Comparison of ENCODE assay signal across 28 cellular contexts in genomic region chr14:66066991-66067788, GRCh38.
DNase-seq lines count a peak whose midpoint lies in the region; ATAC-seq and TF ChIP-seq lines count a peak whose summit lies in the region.
"Had no signal": no experiment of that assay in that cellular context is flagged by ENCODE, and none has a peak within 500 bp of the region (broad histone marks: within the 10 kb centered on the region; RNA-seq: fewer than 3 reads in every experiment).

No MANE protein-coding gene starts in this region.

- H3K4me3 Mint-ChIP-seq in chondrocyte (ENCODE audit: unreplicated experiment): no peak overlapping the region
- H3K4me3 Mint-ChIP-seq: activated naive CD4-positive, alpha-beta T cell treated with anti-CD3 and anti-CD28 coated beads, Interleukin-2, amount 10 ng/mL, durations not matched to agents 7 days and 5 days; activated T-helper 1 cell treated with anti-CD3 and anti-CD28 coated beads, Interleukin-12 subunit alpha, Interleukin-12 subunit beta, Interleukin-2, Interleukin-4 antibody, amounts not matched to agents 30 ng/mL and 10 ng/mL and 1 ng/mL, durations not matched to agents 14 hours and 24 hours and 36 hours; B cell; dendritic cell treated with granulocyte-macrophage colony-stimulating factor and Interleukin-4, amounts not matched to agents 40 ng/mL and 50 ng/mL, for 4 days; neural crest cell; stimulated activated naive CD8-positive, alpha-beta T cell treated with anti-CD3 and anti-CD28 coated beads, Interleukin-15, Interleukin-2, amounts not matched to agents 100 ng/mL and 50 ng/mL, for 24 hours; WTC11 had no signal

- no peak for ATAC-seq in HG03175 (IDR thresholded peaks at IDR 0.05; ENCODE audit: unreplicated experiment)
- ATAC-seq: GM12878, HepG2, PC-3, WTC11 had no signal

- H3K27me3 ChIP-seq in HAP-1 (ENCODE audit: low read depth): peaks cover 4% of the 10 kb centered on the region; the same call in 1 of the 2 replicates
- H3K27me3 ChIP-seq: transverse colon had no signal

- H3K9me3 Mint-ChIP-seq in chondrocyte (ENCODE audit: low read depth): no peaks in the 10 kb centered on the region
- H3K9me3 Mint-ChIP-seq: activated naive CD4-positive, alpha-beta T cell treated with anti-CD3 and anti-CD28 coated beads, Interleukin-2, amount 10 ng/mL, durations not matched to agents 7 days and 5 days; activated T-helper 1 cell treated with anti-CD3 and anti-CD28 coated beads, Interleukin-12 subunit alpha, Interleukin-12 subunit beta, Interleukin-2, Interleukin-4 antibody, amounts not matched to agents 30 ng/mL and 10 ng/mL and 1 ng/mL, durations not matched to agents 14 hours and 24 hours and 36 hours; dendritic cell treated with granulocyte-macrophage colony-stimulating factor and Interleukin-4, amounts not matched to agents 40 ng/mL and 50 ng/mL, for 4 days; neural crest cell; stimulated activated naive CD8-positive, alpha-beta T cell treated with anti-CD3 and anti-CD28 coated beads, Interleukin-15, Interleukin-2, amounts not matched to agents 100 ng/mL and 50 ng/mL, for 24 hours; WTC11 had no signal

- TF ChIP-seq CTCF in fibroblast of the aortic adventitia (IDR thresholded peaks at IDR 0.05; ENCODE audit: insufficient read depth, low read length) (no peak), chondrocyte (IDR thresholded peaks at IDR 0.05) (no peak)

- no peaks in the 10 kb centered on the region for H3K36me3 ChIP-seq in HAP-1 (replicated peaks)
- H3K36me3 ChIP-seq: transverse colon had no signal

- H3K27me3 Mint-ChIP-seq in chondrocyte (ENCODE audit: low read depth): peaks cover 8% of the 10 kb centered on the region
- H3K27me3 Mint-ChIP-seq: stimulated activated naive CD8-positive, alpha-beta T cell treated with anti-CD3 and anti-CD28 coated beads, Interleukin-15, Interleukin-2, amounts not matched to agents 100 ng/mL and 50 ng/mL, for 24 hours had no signal

- no peaks in the 10 kb centered on the region for H3K9me3 ChIP-seq in HAP-1
- H3K9me3 ChIP-seq: transverse colon had no signal

- H3K4me3 ChIP-seq in HAP-1 (no peak overlapping the region), fibroblast of the aortic adventitia (ENCODE audit: low read depth, low read length) (no peak overlapping the region)
- H3K4me3 ChIP-seq: GM12878, transverse colon had no signal

- no peaks in the 10 kb centered on the region for H3K4me1 Mint-ChIP-seq in chondrocyte (ENCODE audit: low read depth)
- H3K4me1 Mint-ChIP-seq: B cell had no signal

- H3K36me3 Mint-ChIP-seq in chondrocyte (ENCODE audit: low read depth): no peaks in the 10 kb centered on the region
- H3K36me3 Mint-ChIP-seq: activated naive CD4-positive, alpha-beta T cell treated with anti-CD3 and anti-CD28 coated beads, Interleukin-2, amount 10 ng/mL, durations not matched to agents 7 days and 5 days; WTC11 had no signal

- in situ Hi-C loops in HAP-1 (cut with MboI; ENCODE audit: low sequenced_read_pairs): no loop called here

- H3K27ac Mint-ChIP-seq in chondrocyte (ENCODE audit: unreplicated experiment): no peak overlapping the region
- H3K27ac Mint-ChIP-seq: activated naive CD4-positive, alpha-beta T cell treated with anti-CD3 and anti-CD28 coated beads, Interleukin-2, amount 10 ng/mL, durations not matched to agents 7 days and 5 days; activated T-helper 1 cell treated with anti-CD3 and anti-CD28 coated beads, Interleukin-12 subunit alpha, Interleukin-12 subunit beta, Interleukin-2, Interleukin-4 antibody, amounts not matched to agents 30 ng/mL and 10 ng/mL and 1 ng/mL, durations not matched to agents 14 hours and 24 hours and 36 hours; B cell; dendritic cell treated with granulocyte-macrophage colony-stimulating factor and Interleukin-4, amounts not matched to agents 40 ng/mL and 50 ng/mL, for 4 days; stimulated activated naive CD8-positive, alpha-beta T cell treated with anti-CD3 and anti-CD28 coated beads, Interleukin-15, Interleukin-2, amounts not matched to agents 100 ng/mL and 50 ng/mL, for 24 hours; WTC11 had no signal

- DNase-seq in DMS 273 (lab: John Stamatoyannopoulos, UW; ENCODE audit: unreplicated experiment) (peak; percentile 12), DMS 273 treated with DMSO at 0.1 percent for 48 hours (lab: John Stamatoyannopoulos, UW) (no peak), HAP-1 (ENCODE audit: low spot score in 2 of 2) (peak; percentile 36 to 69), NCI-H446 treated with DMSO at 0.1 percent for 48 hours (lab: John Stamatoyannopoulos, UW) (peak; percentile 68), fibroblast of the aortic adventitia (ENCODE audit: low read depth) (peak; percentile 92), chondrocyte (ENCODE audit: low spot score) (no peak), NOMO-1 treated with DMSO at 0.1 percent for 48 hours (lab: John Stamatoyannopoulos, UW; ENCODE audit: unreplicated experiment) (no peak)
- DNase-seq: activated naive CD4-positive, alpha-beta T cell treated with anti-CD3 and anti-CD28 coated beads, Interleukin-2, amount 10 ng/mL, durations not matched to agents 7 days and 5 days; caudate nucleus; DND-41; Kasumi-1; kidney glomerular epithelial cell; NCI-H2081; NCI-H774; PC-3; SHP77; stimulated activated CD4-positive, alpha-beta T cell treated with anti-CD3 and anti-CD28 coated beads, Interleukin-15, amount 100 ng/mL, for 24 hours; T1000; transverse colon had no signal

- H3K4me1 ChIP-seq in HAP-1: peaks cover 7% of the 10 kb centered on the region; the same call in 1 of the 2 replicates
- H3K4me1 ChIP-seq: transverse colon had no signal

Comparison
In these comparisons a context has a peak if more than half of its experiments do, and no peak if none do; other contexts are left out.
1. DNase-seq: peak in DMS 273 (single experiment), HAP-1 (2 of 2), NCI-H446 treated with DMSO at 0.1 percent for 48 hours (single experiment) and fibroblast of the aortic adventitia (single experiment); none in DMS 273 treated with DMSO at 0.1 percent for 48 hours (single experiment), chondrocyte (single experiment) and NOMO-1 treated with DMSO at 0.1 percent for 48 hours (single experiment).